In genomic region chrX:132676102-132676501, GRCh38 we compare ENCODE assay signal across 19 cellular contexts.
DNase-seq lines count a peak whose midpoint lies in the region; ATAC-seq and TF ChIP-seq lines count a peak whose summit lies in the region.
"Had no signal": no experiment of that assay in that cellular context is flagged by ENCODE, and none has a peak within 500 bp of the region (broad histone marks: within the 10 kb centered on the region; RNA-seq: fewer than 3 reads in every experiment).

No MANE protein-coding gene starts in this region.

- H3K27ac Mint-ChIP-seq in natural killer cell = peak overlapping the region; percentile 82 to 90
- no peak overlapping the region for H3K27ac Mint-ChIP-seq in activated naive CD4-positive, alpha-beta T cell treated with anti-CD3 and anti-CD28 coated beads, Interleukin-2, amount 50 U/mL, for 72 hours
- H3K27ac Mint-ChIP-seq: B cell had no signal

- H3K9me3 ChIP-seq in PC-3 (ENCODE audit: low read length) = no peaks in the 10 kb centered on the region
- H3K9me3 ChIP-seq: HAP-1 had no signal

- H3K4me3 ChIP-seq in PC-3 (ENCODE audit: low read length) = no peak overlapping the region
- H3K4me3 ChIP-seq: HAP-1 had no signal

- H3K4me1 ChIP-seq in PC-3 (ENCODE audit: insufficient read depth, low read length) = no peaks in the 10 kb centered on the region
- H3K4me1 ChIP-seq: HAP-1 had no signal

- CTCF ChIA-PET in PC-3 (lab: Charles Lee) = interaction anchor here (0.6 kb wide), 2 partner anchors 279 to 554 kb away, joined by 3 read pairs; no protein-coding TSS in a partner anchor

- H3K79me2 ChIP-seq in PC-3 (ENCODE audit: low read length) = no peaks in the 10 kb centered on the region

- H3K9me3 Mint-ChIP-seq in natural killer cell = peaks cover 0 to 4% of the 10 kb centered on the region in 2 donors
- peaks cover 6 to 7% of the 10 kb centered on the region in 2 donors for H3K9me3 Mint-ChIP-seq in activated naive CD4-positive, alpha-beta T cell treated with anti-CD3 and anti-CD28 coated beads, Interleukin-2, amount 50 U/mL, for 72 hours

- no peaks in the 10 kb centered on the region for H4K20me1 ChIP-seq in PC-3 (ENCODE audit: low read length)

- no peaks in the 10 kb centered on the region for H3K36me3 ChIP-seq in PC-3 (ENCODE audit: low read depth, low read length)
- H3K36me3 ChIP-seq: HAP-1 had no signal

- POLR2A ChIA-PET in PC-3 (lab: Charles Lee; ENCODE audit: unreplicated experiment) = no interaction called here

- H3K9me2 ChIP-seq in PC-3 (replicated peaks; ENCODE audit: low read length) = no peaks in the 10 kb centered on the region

- H3K9ac ChIP-seq in PC-3 (ENCODE audit: low read length) = no peak overlapping the region

- intact Hi-C loops in PC-3 (cut with micrococcal nuclease) (loop anchor here (2.0 to 5.0 kb wide), 2 partner anchors 41 to 281 kb away; partner anchors contain the start of gene HS6ST2), natural killer cell (cut with micrococcal nuclease) (loop anchor here (10.0 kb wide), 1 partner anchor 191 kb away; the partner anchor contains the start of gene MBNL3)

- peak; percentile 34; the same call in 1 of the 2 replicates for TF ChIP-seq CTCF in PC-3 (conservative IDR thresholded peaks at IDR 0.05; ENCODE audit: low read depth, low read length)
- TF ChIP-seq CTCF in natural killer cell (IDR thresholded peaks at IDR 0.05) = no peak

- H3K27me3 Mint-ChIP-seq in natural killer cell (ENCODE audit: low read depth in 2 of 2) = peaks cover 0 to 37% of the 10 kb centered on the region in 2 donors

- H2AFZ ChIP-seq in PC-3 (ENCODE audit: low read length) = no peak overlapping the region

- no peaks in the 10 kb centered on the region for H3K36me3 Mint-ChIP-seq in natural killer cell
- H3K36me3 Mint-ChIP-seq in activated naive CD4-positive, alpha-beta T cell treated with anti-CD3 and anti-CD28 coated beads, Interleukin-2, amount 50 U/mL, for 72 hours = peaks cover 0 to 6% of the 10 kb centered on the region in 2 donors

- H3K4me1 Mint-ChIP-seq in natural killer cell = peaks cover 18 to 24% of the 10 kb centered on the region in 2 donors
- H3K4me1 Mint-ChIP-seq: B cell had no signal

- H3K27me3 ChIP-seq in PC-3 (ENCODE audit: low read length) = no peaks in the 10 kb centered on the region

- H3K4me2 ChIP-seq in PC-3 (ENCODE audit: low read length) = no peak overlapping the region

- H3F3A ChIP-seq in PC-3 (ENCODE audit: low read length, unreplicated experiment) = no peaks in the 10 kb centered on the region

- peak; percentile 12 for DNase-seq in NCI-H748 (lab: John Stamatoyannopoulos, UW; ENCODE audit: unreplicated experiment)
- no peak for DNase-seq in NCI-H748 treated with DMSO at 0.1 percent for 48 hours (lab: John Stamatoyannopoulos, UW)
- DNase-seq in PC-3 = peak; percentile 4
- no peak for DNase-seq in natural killer cell
- no peak for DNase-seq in activated naive CD4-positive, alpha-beta T cell treated with anti-CD3 and anti-CD28 coated beads, Interleukin-2, amount 50 U/mL, for 72 hours (ENCODE audit: low spot score in 2 of 2)
- no peak for DNase-seq in AML-193 (lab: John Stamatoyannopoulos, UW)
- DNase-seq in superior temporal gyrus (ENCODE audit: extremely low spot score) = no peak
- DNase-seq: EL, GF-D8, KBM-7, NCI-H1048, NCI-H146, NCI-H2029, NCI-H524 treated with DMSO at 0.1 percent for 48 hours, SIG-M5 had no signal

- H3K27ac ChIP-seq in PC-3 (ENCODE audit: low read length) = no peak overlapping the region

- no peak overlapping the region for H3K4me3 Mint-ChIP-seq in natural killer cell
- H3K4me3 Mint-ChIP-seq: B cell had no signal

- ATAC-seq in PC-3 (no peak), natural killer cell (no peak)
- ATAC-seq in activated naive CD4-positive, alpha-beta T cell treated with anti-CD3 and anti-CD28 coated beads, Interleukin-2, amount 50 U/mL, for 72 hours = no peak
- ATAC-seq: Panc1, SK-N-SH treated with all-trans-retinoic acid at 6 μM for 48 hours had no signal

- BruUV-seq in PC-3 (replicated peaks; lab: Mats Ljungman, UMichigan) = no TSS peak

Comparison
In these comparisons a context has a peak if more than half of its experiments do, and no peak if none do; other contexts are left out.
1. DNase-seq: peak in NCI-H748 (single experiment) and PC-3 (single experiment); none in NCI-H748 treated with DMSO at 0.1 percent for 48 hours (single experiment), natural killer cell (single experiment), activated naive CD4-positive, alpha-beta T cell treated with anti-CD3 and anti-CD28 coated beads, Interleukin-2, amount 50 U/mL, for 72 hours (0 of 2), AML-193 (0 of 2) and superior temporal gyrus (single experiment).
2. H3K27ac Mint-ChIP-seq: peak in natural killer cell (2 of 2); none in activated naive CD4-positive, alpha-beta T cell treated with anti-CD3 and anti-CD28 coated beads, Interleukin-2, amount 50 U/mL, for 72 hours (0 of 2).